Comparison of ENCODE assay signal across 10 cellular contexts in the genomic region with DNA sequence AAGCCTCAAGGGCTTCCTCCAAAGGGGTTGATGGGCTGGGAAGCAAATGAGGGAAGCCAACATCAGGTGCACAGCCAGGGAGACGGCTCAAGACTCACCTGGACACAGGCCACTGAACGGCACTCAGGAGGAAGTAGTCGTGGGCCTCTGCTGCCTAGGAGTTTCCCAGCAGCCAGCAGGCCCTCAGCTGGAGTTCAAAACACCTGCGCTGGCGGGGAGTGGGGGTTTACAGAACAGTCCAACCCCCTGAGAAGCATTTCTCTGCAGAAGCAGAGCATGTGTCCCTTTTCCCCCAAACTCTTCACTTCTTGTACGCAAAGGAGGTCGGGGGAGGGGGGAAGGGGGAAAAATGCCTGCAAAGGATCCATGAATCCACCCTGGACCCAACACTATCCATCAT. TPM values are rescaled to one million over a fixed set of nuclear protein-coding genes. Genes with fewer than 3 reads are reported as not detected.
A peak's percentile ranks its signal among the peaks of the same experiment; 100 is the strongest.
DNase-seq lines count a peak whose midpoint lies in the region; ATAC-seq, FAIRE-seq and TF ChIP-seq lines count a peak whose summit lies in the region.
"Had no signal": no experiment of that assay in that cellular context is flagged by ENCODE, and none has a peak within 500 bp of the region (broad histone marks: within the 10 kb centered on the region; RNA-seq: fewer than 3 reads in every experiment).

No MANE protein-coding gene starts in this region.

- CTCF ChIA-PET in activated CD4-positive, alpha-beta memory T cell treated with anti-CD3 and anti-CD28 coated beads for 36 hours (lab: Charles Lee) = interaction anchor here (1.3 to 9.1 kb wide), 3 partner anchors 17 to 117 kb away, joined by 5 to 109 read pairs (median 9); no protein-coding TSS in a partner anchor

- H3K9me3 Mint-ChIP-seq in activated CD4-positive, alpha-beta memory T cell treated with anti-CD3 and anti-CD28 coated beads for 36 hours = no peaks in the 10 kb centered on the region

- ATAC-seq in HG02571 (IDR thresholded peaks at IDR 0.05; ENCODE audit: unreplicated experiment) = no peak
- ATAC-seq: sciatic nerve had no signal

- no peak for TF ChIP-seq CTCF in dorsolateral prefrontal cortex (IDR thresholded peaks at IDR 0.05 in 54 of 56, conservative IDR thresholded peaks at IDR 0.05 in 2 of 56; ENCODE audit: low read depth in 1 of 56, partially characterized antibody in 56 of 56)

- peak overlapping the region in 58 of 59 donors; percentile 0 to 87 (median 73) for H3K4me3 ChIP-seq in dorsolateral prefrontal cortex

- no peaks in the 10 kb centered on the region for H3K36me3 Mint-ChIP-seq in activated CD4-positive, alpha-beta memory T cell treated with anti-CD3 and anti-CD28 coated beads for 36 hours

- peak; percentile 12 for DNase-seq in ELF-1 (ENCODE audit: low read depth, low spot score)
- peak; percentile 89 for DNase-seq in NCI-H69 (lab: John Stamatoyannopoulos, UW)
- DNase-seq in dorsolateral prefrontal cortex = no peak
- peak; percentile 61 for DNase-seq in pons (ENCODE audit: low spot score)
- no peak for DNase-seq in GM19239 (ENCODE audit: insufficient read length, low spot score)
- no peak for DNase-seq in activated naive CD4-positive, alpha-beta T cell treated with anti-CD3 and anti-CD28 coated beads, Interleukin-2, amount 50 U/mL, for 16 hours
- DNase-seq in activated CD4-positive, alpha-beta memory T cell treated with anti-CD3 and anti-CD28 coated beads for 36 hours = no peak
- DNase-seq: SJCRH30 had no signal

- H3K27me3 Mint-ChIP-seq in activated CD4-positive, alpha-beta memory T cell treated with anti-CD3 and anti-CD28 coated beads for 36 hours = peaks cover 3% of the 10 kb centered on the region

- H3K27ac ChIP-seq in dorsolateral prefrontal cortex = peak overlapping the region; percentile 69 to 98 (median 92)

- H3K27me3 ChIP-seq in dorsolateral prefrontal cortex = peaks cover 0 to 26% (median 0%) of the 10 kb centered on the region in 45 donors
- H3K27me3 ChIP-seq: SJCRH30 had no signal

- no peak overlapping the region for H3K27ac Mint-ChIP-seq in activated CD4-positive, alpha-beta memory T cell treated with anti-CD3 and anti-CD28 coated beads for 36 hours

- POLR2A ChIA-PET in activated CD4-positive, alpha-beta memory T cell treated with anti-CD3 and anti-CD28 coated beads for 36 hours (lab: Charles Lee) = interaction anchor here (1.0 kb wide), 1 partner anchor 85 kb away, joined by 5 read pairs; a partner anchor contains a TSS

- H3K4me3 Mint-ChIP-seq in activated CD4-positive, alpha-beta memory T cell treated with anti-CD3 and anti-CD28 coated beads for 36 hours = no peak overlapping the region

- FAIRE-seq in GM19239 (lab: Jason Lieb, UNC) = no peak

- intact Hi-C loops in dorsolateral prefrontal cortex (cut with DNase I) = loop anchor here in 1 of 2 donors (2.0 kb wide), 1 partner anchor 68 kb away; no protein-coding TSS in a partner anchor
- intact Hi-C loops in activated CD4-positive, alpha-beta memory T cell treated with anti-CD3 and anti-CD28 coated beads for 36 hours (cut with micrococcal nuclease) = no loop called here

- peaks cover 24% of the 10 kb centered on the region for H3K4me1 Mint-ChIP-seq in activated CD4-positive, alpha-beta memory T cell treated with anti-CD3 and anti-CD28 coated beads for 36 hours (ENCODE audit: low read depth)

RNA-seq across cellular contexts. Expression of a gene that starts 2.3 kb away (rescaled TPM):
- 100 to 1,000 TPM in 2 of 120 experiments, 10 to 100 TPM in 117, 1 to 10 TPM in 1; 8.2 to 129 (median 33.9) TPM for total RNA-seq in dorsolateral prefrontal cortex
- 1 to 10 TPM; 2.8 to 4.4 TPM for total RNA-seq in activated CD4-positive, alpha-beta memory T cell treated with anti-CD3 and anti-CD28 coated beads for 36 hours

Comparison
In these comparisons a context has a peak if more than half of its experiments do, and no peak if none do; other contexts are left out.
1. DNase-seq: peak in ELF-1 (single experiment), NCI-H69 (single experiment) and pons (single experiment); none in dorsolateral prefrontal cortex (0 of 10), GM19239 (single experiment), activated naive CD4-positive, alpha-beta T cell treated with anti-CD3 and anti-CD28 coated beads, Interleukin-2, amount 50 U/mL, for 16 hours (single experiment) and activated CD4-positive, alpha-beta memory T cell treated with anti-CD3 and anti-CD28 coated beads for 36 hours (single experiment).